In the genomic region with DNA sequence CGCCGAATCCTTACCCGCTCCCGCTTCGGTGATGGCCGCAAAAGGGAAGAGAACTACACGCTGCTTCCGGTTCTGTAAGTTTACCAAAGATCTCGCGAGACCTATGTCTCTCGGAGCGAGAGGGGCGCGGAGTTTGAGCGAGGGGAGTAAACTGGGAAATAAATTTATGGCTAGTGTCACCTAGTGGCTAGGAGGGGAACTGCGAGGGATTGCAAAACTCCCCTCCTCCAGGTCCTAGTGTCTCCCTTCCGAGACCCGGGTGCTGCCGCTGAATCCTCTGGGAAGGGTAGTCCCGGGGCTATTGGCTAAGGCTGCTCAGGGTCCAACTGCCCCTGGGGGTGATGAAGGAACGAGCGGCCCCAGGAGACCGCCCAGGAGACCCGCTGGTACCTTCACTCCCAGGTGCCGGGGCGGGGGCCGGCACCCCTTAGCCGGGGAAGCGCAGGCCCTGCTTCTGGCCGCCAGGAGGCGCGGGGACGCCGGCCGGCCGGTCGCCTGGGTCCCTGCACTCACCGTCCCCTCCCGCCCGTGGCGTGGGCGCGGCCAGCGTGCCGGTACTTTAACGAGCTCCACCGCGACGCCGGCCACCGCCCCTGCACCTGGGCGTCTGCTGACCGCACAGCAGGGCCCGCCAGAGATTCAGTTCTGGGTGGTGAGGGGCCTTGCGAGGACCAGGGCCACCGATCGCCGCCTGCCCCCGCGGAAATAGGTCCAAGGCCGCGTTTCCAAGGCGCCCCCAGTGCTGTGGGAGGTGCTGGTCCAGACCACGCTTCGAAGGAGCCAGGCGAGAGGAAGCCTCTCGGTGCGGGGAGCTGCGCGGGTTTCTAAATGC, we compare ENCODE assay signal across 8 cellular contexts. TPM values are rescaled to one million over a fixed set of nuclear protein-coding genes. Genes with fewer than 3 reads are reported as not detected.
DNase-seq lines count a peak whose midpoint lies in the region; ATAC-seq and TF ChIP-seq lines count a peak whose summit lies in the region.

A gene (minus strand): TSS at position 51 of the 832 bp plus-strand sequence. CDS start 883 bp downstream, outside the sequence.

- H2AFZ ChIP-seq in PC-9, result peak within 1 kb of the TSS; percentile 77

- H3K4me3 ChIP-seq in Jurkat, Clone E6-1 (ENCODE audit: low read length), result peak within 1 kb of the TSS; percentile 98
- peak within 1 kb of the TSS; percentile 92 for H3K4me3 ChIP-seq in PC-9
- peak within 1 kb of the TSS; percentile 92 to 100 for H3K4me3 ChIP-seq in muscle layer of duodenum (ENCODE audit: low read depth in 1 of 2, low read length in 2 of 2)

- intact Hi-C loops in PC-9 (cut with micrococcal nuclease; ENCODE audit: unreplicated experiment), result loop anchor here (1.0 to 10.0 kb wide), 10 partner anchors 53 to 1141 kb away; a partner anchor contains a TSS

- no peaks in the 10 kb centered on the region for H3K9me3 Mint-ChIP-seq in activated T-cell treated with anti-CD3 and anti-CD28 coated beads, Interleukin-2, amount 50 U/mL, for 24 hours

- peak within 1 kb of the TSS; percentile 100 for H3K27ac Mint-ChIP-seq in activated T-cell treated with anti-CD3 and anti-CD28 coated beads, Interleukin-2, amount 50 U/mL, for 24 hours

- H3K27me3 ChIP-seq in PC-9 (ENCODE audit: insufficient read depth, low read depth) (no peaks in the 10 kb centered on the region), muscle layer of duodenum (ENCODE audit: low read depth, low read length) (no peaks in the 10 kb centered on the region)

- H3K36me3 ChIP-seq in PC-9 (ENCODE audit: low read depth) (peaks cover 33% of the 10 kb centered on the region), muscle layer of duodenum (ENCODE audit: control insufficient read depth in 1 of 2, insufficient read depth in 2 of 2, low read length in 2 of 2) (peaks cover 31% of the 10 kb centered on the region in 2 donors)

- peak; percentile 88 for ATAC-seq in GM21576 (IDR thresholded peaks at IDR 0.05; ENCODE audit: unreplicated experiment)
- peak; percentile 94 for ATAC-seq in esophagus mucosa

- H3K4me2 ChIP-seq in PC-9, result peak within 1 kb of the TSS; percentile 98

- DNase-seq in DMS53 (lab: John Stamatoyannopoulos, UW), result peak; percentile 100
- DNase-seq in Jurkat, Clone E6-1 (ENCODE audit: low read depth, low spot score), result peak; percentile 98
- peak; percentile 89 to 97 for DNase-seq in PC-9
- peak; percentile 97 for DNase-seq in activated T-cell treated with anti-CD3 and anti-CD28 coated beads, Interleukin-2, amount 50 U/mL, for 24 hours
- DNase-seq in stimulated activated CD8-positive, alpha-beta memory T cell treated with anti-CD3 and anti-CD28 coated beads, Interleukin-7, amount 100 ng/mL, for 48 hours (ENCODE audit: extremely low read depth in 1 of 2, low read depth in 1 of 2), result peak; percentile 81 to 91

- TF ChIP-seq CTCF in PC-9 (conservative IDR thresholded peaks at IDR 0.05), result peak; percentile 92

- CTCF ChIA-PET in PC-9 (lab: Charles Lee), result interaction anchor here (0.6 to 1.5 kb wide), 19 partner anchors 8 to 1163 kb away, joined by 3 to 23 read pairs (median 4); a partner anchor contains a TSS

- H3K4me3 Mint-ChIP-seq in activated T-cell treated with anti-CD3 and anti-CD28 coated beads, Interleukin-2, amount 50 U/mL, for 24 hours, result peak within 1 kb of the TSS; percentile 100

- POLR2A ChIA-PET in PC-9 (lab: Charles Lee; ENCODE audit: unreplicated experiment), result interaction anchor here (0.5 to 1.2 kb wide), 14 partner anchors 11 to 1546 kb away, joined by 3 to 14 read pairs (median 4); a partner anchor contains a TSS

- H3K27ac ChIP-seq in PC-9 (peak within 1 kb of the TSS; percentile 94), muscle layer of duodenum (ENCODE audit: low read length) (peak within 1 kb of the TSS; percentile 90)

- no peaks in the 10 kb centered on the region for H3K27me3 Mint-ChIP-seq in activated T-cell treated with anti-CD3 and anti-CD28 coated beads, Interleukin-2, amount 50 U/mL, for 24 hours

- H4K20me1 ChIP-seq in PC-9 (ENCODE audit: insufficient read depth), result peaks cover 31% of the 10 kb centered on the region

- H3K4me1 ChIP-seq in PC-9 (replicated peaks; ENCODE audit: insufficient read depth) (peaks cover 33% of the 10 kb centered on the region), muscle layer of duodenum (ENCODE audit: control insufficient read depth in 1 of 2, insufficient read depth in 2 of 2, low read length in 2 of 2) (peaks cover 0 to 35% of the 10 kb centered on the region in 2 donors)

- no peaks in the 10 kb centered on the region for H3K9me2 ChIP-seq in PC-9 (ENCODE audit: insufficient read depth)

- H3K9me3 ChIP-seq in PC-9 (ENCODE audit: insufficient read depth, low read depth) (no peaks in the 10 kb centered on the region), muscle layer of duodenum (ENCODE audit: control insufficient read depth in 1 of 2, low read length in 2 of 2) (no peaks in the 10 kb centered on the region)

- H3K4me1 Mint-ChIP-seq in activated T-cell treated with anti-CD3 and anti-CD28 coated beads, Interleukin-2, amount 50 U/mL, for 24 hours (ENCODE audit: low read depth), result peaks cover 50% of the 10 kb centered on the region

- H3K79me2 ChIP-seq in PC-9 (ENCODE audit: low read depth), result peaks cover 38% of the 10 kb centered on the region

- peaks cover 47% of the 10 kb centered on the region for H3K36me3 Mint-ChIP-seq in activated T-cell treated with anti-CD3 and anti-CD28 coated beads, Interleukin-2, amount 50 U/mL, for 24 hours (ENCODE audit: low read depth)

- peaks cover 60% of the 10 kb centered on the region for H3F3A ChIP-seq in PC-9 (ENCODE audit: insufficient read depth, low read depth)

- no TSS peak for BruUV-seq in PC-9 (replicated peaks; lab: Mats Ljungman, UMichigan)

RNA-seq across cellular contexts. Expression of the gene that starts here (rescaled TPM):
- 4,425 TPM for polyA plus RNA-seq in Jurkat, Clone E6-1 (2012; ENCODE audit: insufficient read depth, insufficient read length)
- total RNA-seq in PC-9 (2021) (2,320 and 2,519 TPM in 2 replicates), esophagus mucosa (1,742 TPM)

Comparison
In these comparisons a context has a peak if more than half of its experiments do, and no peak if none do; other contexts are left out.
1. Peak in every context shown above with its lines: DNase-seq, ATAC-seq, H3K4me3 ChIP-seq and H3K27ac ChIP-seq.